Comparison of ENCODE assay signal across 30 cellular contexts in the genomic region with DNA sequence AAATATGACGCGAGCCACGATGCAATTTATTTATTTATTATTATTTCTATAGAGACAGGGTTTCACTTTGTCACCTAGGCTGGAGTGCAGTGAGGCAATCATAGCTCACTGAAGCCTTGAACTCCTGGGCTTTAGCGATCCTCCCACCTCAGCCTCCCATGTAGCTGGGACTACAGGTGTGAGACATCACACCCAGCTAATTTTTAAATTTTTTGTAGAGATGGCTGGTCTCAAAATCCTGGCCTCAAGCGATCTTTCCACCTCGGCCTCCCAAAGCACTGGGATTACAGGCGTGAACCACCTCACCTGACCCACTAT.
DNase-seq lines count a peak whose midpoint lies in the region; ATAC-seq and TF ChIP-seq lines count a peak whose summit lies in the region.
"Had no signal": no experiment of that assay in that cellular context is flagged by ENCODE, and none has a peak within 500 bp of the region (broad histone marks: within the 10 kb centered on the region; RNA-seq: fewer than 3 reads in every experiment).

No MANE protein-coding gene starts in this region.

- no peak for TF ChIP-seq POLR2A in IMR-90 (IDR thresholded peaks at IDR 0.05; ENCODE audit: low read depth, low read length)

- no peak overlapping the region for H3K23ac ChIP-seq in IMR-90 (ENCODE audit: low read depth, low read length)

- H3K4me2 ChIP-seq in IMR-90 (ENCODE audit: low read depth, low read length), result no peak overlapping the region

- H3K9me3 ChIP-seq in IMR-90 (ENCODE audit: control insufficient read depth, insufficient read depth, low read length) (no peaks in the 10 kb centered on the region), stomach smooth muscle (ENCODE audit: control insufficient read depth in 2 of 2, low read length in 2 of 2) (no peaks in the 10 kb centered on the region)
- H3K9me3 ChIP-seq: ascending aorta, spleen, thyroid gland had no signal

- TF ChIP-seq RAD21 in IMR-90 (IDR thresholded peaks at IDR 0.05; ENCODE audit: low read length), result no peak

- no peak for TF ChIP-seq CTCF in IMR-90 (conservative IDR thresholded peaks at IDR 0.05; ENCODE audit: low read depth, low read length)
- TF ChIP-seq CTCF in coronary artery (IDR thresholded peaks at IDR 0.05), result no peak
- no peak for TF ChIP-seq CTCF in nephron (IDR thresholded peaks at IDR 0.05; ENCODE audit: unreplicated experiment in 3 of 3)
- TF ChIP-seq CTCF in brain microvascular endothelial cell (IDR thresholded peaks at IDR 0.05; ENCODE audit: low read depth, low read length, missing control alignments), result no peak

- no peak overlapping the region for H2BK5ac ChIP-seq in IMR-90 (ENCODE audit: low read depth, low read length, poor library complexity, severe bottlenecking)

- dilution Hi-C loops in IMR-90 (cut with HindIII; ENCODE audit: low sequenced_read_pairs, unreplicated experiment), result no loop called here

- peaks cover 57% of the 10 kb centered on the region for H3K4me1 Mint-ChIP-seq in nephron
- H3K4me1 Mint-ChIP-seq in activated CD4-positive, alpha-beta T cell treated with anti-CD3 and anti-CD28 coated beads for 36 hours, result peaks cover 23% of the 10 kb centered on the region
- H3K4me1 Mint-ChIP-seq: central memory CD8-positive, alpha-beta T cell had no signal

- no peak overlapping the region for H2BK120ac ChIP-seq in IMR-90 (ENCODE audit: low read depth, low read length)

- no peaks in the 10 kb centered on the region for H4K20me1 ChIP-seq in IMR-90 (ENCODE audit: insufficient read depth, low read length)

- H3K27ac Mint-ChIP-seq in nephron, result peak overlapping the region in 2 of 3 experiments; percentile 98 to 99
- no peak overlapping the region for H3K27ac Mint-ChIP-seq in activated CD4-positive, alpha-beta T cell treated with anti-CD3 and anti-CD28 coated beads for 36 hours
- H3K27ac Mint-ChIP-seq: activated naive CD8-positive, alpha-beta T cell; stimulated activated naive CD8-positive, alpha-beta T cell treated with anti-CD3 and anti-CD28 coated beads, Interleukin-15, Interleukin-2, amounts not matched to agents 100 ng/mL and 50 ng/mL, for 24 hours; T-helper 17 cell had no signal

- H3K4me1 ChIP-seq in IMR-90 (ENCODE audit: control insufficient read depth, insufficient read depth, low read length) (peaks cover 19% of the 10 kb centered on the region), stomach smooth muscle (ENCODE audit: control insufficient read depth, insufficient read depth, low read length) (peaks cover 53% of the 10 kb centered on the region)

- peaks cover 4% of the 10 kb centered on the region for H3K27me3 Mint-ChIP-seq in nephron (ENCODE audit: low read depth)
- no peaks in the 10 kb centered on the region for H3K27me3 Mint-ChIP-seq in activated CD4-positive, alpha-beta T cell treated with anti-CD3 and anti-CD28 coated beads for 36 hours
- H3K27me3 Mint-ChIP-seq: activated naive CD8-positive, alpha-beta T cell; stimulated activated naive CD8-positive, alpha-beta T cell treated with anti-CD3 and anti-CD28 coated beads, Interleukin-15, Interleukin-2, amounts not matched to agents 100 ng/mL and 50 ng/mL, for 24 hours had no signal

- intact Hi-C loops in IMR-90 (cut with micrococcal nuclease), result no loop called here
- intact Hi-C loops in activated CD4-positive, alpha-beta T cell treated with anti-CD3 and anti-CD28 coated beads for 36 hours (cut with DNase I, micrococcal nuclease), result no loop called here

- no TSS peak for BruUV-seq in IMR-90 (replicated peaks; lab: Mats Ljungman, UMichigan)

- no peak overlapping the region for H2AFZ ChIP-seq in IMR-90 (replicated peaks; ENCODE audit: low read length, poor library complexity)

- no peaks in the 10 kb centered on the region for H3K36me3 Mint-ChIP-seq in nephron (ENCODE audit: low read depth)
- H3K36me3 Mint-ChIP-seq in activated CD4-positive, alpha-beta T cell treated with anti-CD3 and anti-CD28 coated beads for 36 hours (ENCODE audit: low read depth), result no peaks in the 10 kb centered on the region
- H3K36me3 Mint-ChIP-seq: activated naive CD8-positive, alpha-beta T cell; natural killer cell treated with Interleukin-12 subunit alpha and Interleukin-12 subunit beta and Interleukin-15 and Interleukin-18, amount 100 ng/mL, for 72 hours had no signal

- no peak overlapping the region for H2AK5ac ChIP-seq in IMR-90 (ENCODE audit: low read depth, low read length)

- no peak overlapping the region for H3K4me3 Mint-ChIP-seq in nephron
- H3K4me3 Mint-ChIP-seq in activated CD4-positive, alpha-beta T cell treated with anti-CD3 and anti-CD28 coated beads for 36 hours, result no peak overlapping the region
- H3K4me3 Mint-ChIP-seq: activated naive CD8-positive, alpha-beta T cell; central memory CD8-positive, alpha-beta T cell; natural killer cell treated with Interleukin-12 subunit alpha and Interleukin-12 subunit beta and Interleukin-15 and Interleukin-18, amount 100 ng/mL, for 72 hours; stimulated activated naive CD8-positive, alpha-beta T cell treated with anti-CD3 and anti-CD28 coated beads, Interleukin-15, Interleukin-2, amounts not matched to agents 100 ng/mL and 50 ng/mL, for 24 hours; T-helper 17 cell had no signal

- no peak overlapping the region for H3K56ac ChIP-seq in IMR-90 (ENCODE audit: extremely low read depth, insufficient read depth, low read length)

- CTCF ChIA-PET in IMR-90 (lab: Yijun Ruan, JAX), result no interaction called here
- CTCF ChIA-PET in activated CD4-positive, alpha-beta T cell treated with anti-CD3 and anti-CD28 coated beads for 36 hours (lab: Charles Lee), result no interaction called here

- H4K91ac ChIP-seq in IMR-90 (ENCODE audit: insufficient read depth, low read depth, low read length), result no peak overlapping the region

- ATAC-seq in IMR-90 (ENCODE audit: low read depth) (no peak), HG03045 (IDR thresholded peaks at IDR 0.05; ENCODE audit: unreplicated experiment) (no peak), GM21619 (IDR thresholded peaks at IDR 0.05; ENCODE audit: unreplicated experiment) (no peak)
- ATAC-seq in activated CD4-positive, alpha-beta T cell treated with anti-CD3 and anti-CD28 coated beads for 36 hours, result no peak
- ATAC-seq: HCT116; natural killer cell treated with Interleukin-12 subunit alpha and Interleukin-12 subunit beta and Interleukin-15 and Interleukin-18, amount 100 ng/mL, for 72 hours; T-helper 17 cell had no signal

- H3K9me1 ChIP-seq in IMR-90 (ENCODE audit: insufficient read depth, low read length), result peaks cover 13% of the 10 kb centered on the region

- peak overlapping the region in 1 of 2 experiments; percentile 39; a peak in 1 of 4 replicates for H4K8ac ChIP-seq in IMR-90 (ENCODE audit: low read depth in 2 of 2, low read length in 2 of 2)

- DNase-seq in IMR-90 (no peak), coronary artery (ENCODE audit: low spot score) (peak; percentile 17), brain microvascular endothelial cell (no peak)
- no peak for DNase-seq in activated CD4-positive, alpha-beta T cell treated with anti-CD3 and anti-CD28 coated beads for 36 hours
- DNase-seq: ACHN; activated CD4-positive, alpha-beta T cell treated with anti-CD3 and anti-CD28 coated beads for 4 hours; activated effector memory CD4-positive, alpha-beta T cell treated with Interleukin-2 at 50 U/mL for 16 hours; COR-L47; DMS79 treated with DMSO at 0.1 percent for 48 hours; foreskin melanocyte; GDM1; hippocampal formation; mammary epithelial cell; NCI-H1436 treated with DMSO at 0.1 percent for 48 hours; NCI-H2107; Right ventricle myocardium superior; spleen; stimulated activated CD4-positive, alpha-beta T cell treated with anti-CD3 and anti-CD28 coated beads, Interleukin-2, amount 100 ng/mL, for 24 hours; T-helper 17 cell; thyroid gland had no signal

- H3K27me3 ChIP-seq in IMR-90 (ENCODE audit: control insufficient read depth, insufficient read depth, low read length) (no peaks in the 10 kb centered on the region), stomach smooth muscle (ENCODE audit: control insufficient read depth in 1 of 2, insufficient read depth in 2 of 2, low read length in 2 of 2) (no peaks in the 10 kb centered on the region), brain microvascular endothelial cell (replicated peaks) (no peaks in the 10 kb centered on the region)
- H3K27me3 ChIP-seq: ascending aorta, spleen, thyroid gland had no signal

- H3K4ac ChIP-seq in IMR-90 (ENCODE audit: low read depth, low read length), result peak overlapping the region; percentile 56; the same call in 1 of the 2 replicates

- H3K9ac ChIP-seq in IMR-90 (ENCODE audit: low read depth, low read length), result no peak overlapping the region
- no peak overlapping the region for H3K9ac ChIP-seq in stomach smooth muscle (ENCODE audit: low read length in 2 of 2)

- H3K36me3 ChIP-seq in IMR-90 (ENCODE audit: control insufficient read depth, insufficient read depth, low read length), result no peaks in the 10 kb centered on the region
- no peaks in the 10 kb centered on the region for H3K36me3 ChIP-seq in stomach smooth muscle (ENCODE audit: control insufficient read depth in 2 of 2, insufficient read depth in 2 of 2, low read length in 2 of 2)
- H3K36me3 ChIP-seq in brain microvascular endothelial cell (replicated peaks), result no peaks in the 10 kb centered on the region
- H3K36me3 ChIP-seq: ascending aorta, spleen, thyroid gland had no signal

- H3K18ac ChIP-seq in IMR-90 (ENCODE audit: low read depth, low read length), result no peak overlapping the region

- H3K27ac ChIP-seq in IMR-90 (ENCODE audit: insufficient read depth, low read length) (no peak overlapping the region), coronary artery (no peak overlapping the region), stomach smooth muscle (ENCODE audit: low read length) (peak overlapping the region; percentile 100), brain microvascular endothelial cell (no peak overlapping the region)
- H3K27ac ChIP-seq: thyroid gland had no signal

- no peak overlapping the region for H4K5ac ChIP-seq in IMR-90 (ENCODE audit: low read depth, low read length)

- POLR2A ChIA-PET in IMR-90 (lab: Charles Lee; ENCODE audit: unreplicated experiment), result no interaction called here
- POLR2A ChIA-PET in activated CD4-positive, alpha-beta T cell treated with anti-CD3 and anti-CD28 coated beads for 36 hours (lab: Charles Lee), result interaction anchor here (0.7 kb wide), 1 partner anchor 202 kb away, joined by 3 read pairs; no protein-coding TSS in a partner anchor

- in situ Hi-C loops in IMR-90 (cut with MboI; ENCODE audit: low sequenced_read_pairs), result loop anchor here (5.0 kb wide), 1 partner anchor 51 kb away; no protein-coding TSS in a partner anchor
- in situ Hi-C loops in brain microvascular endothelial cell (cut with HindIII; ENCODE audit: low pct_ligation_motif_present, low sequenced_read_pairs), result no loop called here

- no peak overlapping the region for H2BK20ac ChIP-seq in IMR-90 (ENCODE audit: low read depth, low read length)

- no peaks in the 10 kb centered on the region for H3K9me3 Mint-ChIP-seq in nephron
- no peaks in the 10 kb centered on the region for H3K9me3 Mint-ChIP-seq in activated CD4-positive, alpha-beta T cell treated with anti-CD3 and anti-CD28 coated beads for 36 hours (ENCODE audit: low read depth)
- H3K9me3 Mint-ChIP-seq: central memory CD8-positive, alpha-beta T cell; natural killer cell treated with Interleukin-12 subunit alpha and Interleukin-12 subunit beta and Interleukin-15 and Interleukin-18, amount 100 ng/mL, for 72 hours; stimulated activated naive CD8-positive, alpha-beta T cell treated with anti-CD3 and anti-CD28 coated beads, Interleukin-15, Interleukin-2, amounts not matched to agents 100 ng/mL and 50 ng/mL, for 24 hours had no signal

- H3K14ac ChIP-seq in IMR-90 (replicated peaks; ENCODE audit: low read depth, low read length), result no peak overlapping the region; the same call in 1 of the 2 replicates

- H2AK9ac ChIP-seq in IMR-90 (replicated peaks; ENCODE audit: low read depth, low read length, poor library complexity), result no peak overlapping the region

- no CpG with 5 or more reads among the region's 7 CpGs for WGBS in IMR-90 (ENCODE audit: extremely low coverage in 2 of 2, insufficient read length in 1 of 2), 2 experiments

- H3K4me3 ChIP-seq in IMR-90 (ENCODE audit: insufficient read depth, low read depth, low read length), result no peak overlapping the region
- H3K4me3 ChIP-seq in coronary artery, result no peak overlapping the region
- H3K4me3 ChIP-seq in stomach smooth muscle (ENCODE audit: low read length in 2 of 2), result no peak overlapping the region
- no peak overlapping the region for H3K4me3 ChIP-seq in brain microvascular endothelial cell (ENCODE audit: low read depth, low read length)
- H3K4me3 ChIP-seq: ascending aorta, spleen, thyroid gland had no signal

- H2BK15ac ChIP-seq in IMR-90 (ENCODE audit: low read depth, low read length), result no peak overlapping the region

- no peaks in the 10 kb centered on the region for H3K79me1 ChIP-seq in IMR-90 (ENCODE audit: low read depth in 1 of 2, low read length in 2 of 2)
